ENCODE assay signal across 21 cellular contexts in genomic region chr9:1271786-1272185, GRCh38.
DNase-seq lines count a peak whose midpoint lies in the region; ATAC-seq, FAIRE-seq and TF ChIP-seq lines count a peak whose summit lies in the region.
"Had no signal": no experiment of that assay in that cellular context is flagged by ENCODE, and none has a peak within 500 bp of the region (broad histone marks: within the 10 kb centered on the region; RNA-seq: fewer than 3 reads in every experiment).

No MANE protein-coding gene starts in this region.

- no peak for TF ChIP-seq RAD21 in GM12878 (IDR thresholded peaks at IDR 0.05; ENCODE audit: insufficient read depth, low read depth, low read length)

- intact Hi-C loops in Caco-2 (cut with micrococcal nuclease; ENCODE audit: unreplicated experiment), result loop anchor here (5.0 kb wide), 1 partner anchor 39 kb away; no protein-coding TSS in a partner anchor
- intact Hi-C loops in GM12878 (cut with micrococcal nuclease; ENCODE audit: unreplicated experiment), result loop anchor here (5.0 to 10.0 kb wide), 2 partner anchors 41 to 163 kb away; no protein-coding TSS in a partner anchor
- intact Hi-C loops in right cardiac atrium (cut with DNase I), result no loop called here

- CTCF ChIA-PET in Caco-2 (lab: Charles Lee) (no interaction called here), GM12878 (lab: Yijun Ruan, JAX) (interaction anchor here (0.9 to 1.2 kb wide), 2 partner anchors 9 to 109 kb away, joined by 3 read pairs; no protein-coding TSS in a partner anchor)

- no peaks in the 10 kb centered on the region for H3K9me2 ChIP-seq in Loucy (replicated peaks; ENCODE audit: low read depth, low read length)

- no peaks in the 10 kb centered on the region for H3K9me3 Mint-ChIP-seq in Caco-2 (ENCODE audit: unreplicated experiment)
- no peaks in the 10 kb centered on the region for H3K9me3 Mint-ChIP-seq in natural killer cell treated with Interleukin-12 subunit alpha and Interleukin-12 subunit beta and Interleukin-15 and Interleukin-18, amount 100 ng/mL, for 72 hours
- H3K9me3 Mint-ChIP-seq: CD4-positive, alpha-beta T cell; CD8-positive, alpha-beta T cell had no signal

- H3K36me3 Mint-ChIP-seq in Caco-2 (ENCODE audit: insufficient read depth, unreplicated experiment), result no peaks in the 10 kb centered on the region
- H3K36me3 Mint-ChIP-seq in natural killer cell treated with Interleukin-12 subunit alpha and Interleukin-12 subunit beta and Interleukin-15 and Interleukin-18, amount 100 ng/mL, for 72 hours, result no peaks in the 10 kb centered on the region
- H3K36me3 Mint-ChIP-seq: CD8-positive, alpha-beta T cell had no signal

- WGBS in GM12878 (ENCODE audit: insufficient coverage, insufficient replicate concordance, low lambda C conversion rate, missing lambda C conversion rate), result 23% methylated on average over 2 of the region's 2 CpGs
- WGBS in right cardiac atrium, result 67% methylated on average over 2 of the region's 2 CpGs

- peak overlapping the region; percentile 22; the same call in 1 of the 2 replicates for H2AFZ ChIP-seq in Loucy (ENCODE audit: low read length)
- no peak overlapping the region for H2AFZ ChIP-seq in GM12878 (ENCODE audit: control insufficient read depth, low read depth, low read length)

- H3K9ac ChIP-seq in Loucy (ENCODE audit: low read depth, low read length, poor library complexity, severe bottlenecking) (no peak overlapping the region), GM12878 (ENCODE audit: control insufficient read depth, insufficient read depth, low read length) (no peak overlapping the region)
- H3K9ac ChIP-seq: BLaER1 treated with 17β-estradiol and CSF1 and Interleukin-3, amounts not matched to agents 10 nM and 100 nM had no signal

- BruUV-seq in Caco-2 (replicated peaks; lab: Mats Ljungman, UMichigan) (no TSS peak), GM12878 (replicated peaks; lab: Mats Ljungman, UMichigan) (no TSS peak)

- peaks cover 10% of the 10 kb centered on the region for H3K4me1 ChIP-seq in Caco-2
- peaks cover 30% of the 10 kb centered on the region for H3K4me1 ChIP-seq in Loucy (ENCODE audit: insufficient read depth, low read length, poor library complexity, severe bottlenecking)
- H3K4me1 ChIP-seq in GM12878 (ENCODE audit: control insufficient read depth, insufficient read depth, low read length), result no peaks in the 10 kb centered on the region; the same call in 1 of the 2 replicates
- H3K4me1 ChIP-seq in right cardiac atrium (ENCODE audit: control insufficient read depth, insufficient read depth, low read length), result peaks cover 1% of the 10 kb centered on the region
- H3K4me1 ChIP-seq: A549; BLaER1 treated with 17β-estradiol and CSF1 and Interleukin-3, amounts not matched to agents 10 nM and 100 nM had no signal

- 0 out of 2 replicates have a peak, but pooled peaks cover 4% of the 10 kb centered on the region for H3F3A ChIP-seq in Loucy (ENCODE audit: low read depth)

- H3K27me3 Mint-ChIP-seq in Caco-2 (ENCODE audit: insufficient read depth, unreplicated experiment), result no peaks in the 10 kb centered on the region
- peaks cover 7 to 16% of the 10 kb centered on the region in 2 donors for H3K27me3 Mint-ChIP-seq in natural killer cell treated with Interleukin-12 subunit alpha and Interleukin-12 subunit beta and Interleukin-15 and Interleukin-18, amount 100 ng/mL, for 72 hours
- H3K27me3 Mint-ChIP-seq: B cell; CD4-positive, alpha-beta T cell had no signal

- POLR2A ChIA-PET in Caco-2 (lab: Charles Lee), result no interaction called here
- POLR2A ChIA-PET in GM12878 (lab: Charles Lee), result interaction anchor here (1.1 to 2.3 kb wide), 2 partner anchors 40 to 64 kb away, joined by 3 to 5 read pairs; no protein-coding TSS in a partner anchor

- no peaks in the 10 kb centered on the region for H3K9me3 ChIP-seq in Caco-2
- H3K9me3 ChIP-seq in Loucy (ENCODE audit: insufficient read depth, low read depth, low read length), result no peaks in the 10 kb centered on the region
- no peaks in the 10 kb centered on the region for H3K9me3 ChIP-seq in GM12878 (replicated peaks; ENCODE audit: control insufficient read depth, insufficient read depth, low read length)
- H3K9me3 ChIP-seq in right cardiac atrium (ENCODE audit: control insufficient read depth, low read length), result no peaks in the 10 kb centered on the region
- H3K9me3 ChIP-seq: A549; BLaER1 treated with 17β-estradiol and CSF1 and Interleukin-3, amounts not matched to agents 10 nM and 100 nM had no signal

- DNase-seq in Caco-2, result no peak
- no peak for DNase-seq in GM12878 (ENCODE audit: low read depth, low spot score)
- DNase-seq in natural killer cell treated with Interleukin-12 subunit alpha and Interleukin-12 subunit beta and Interleukin-15 and Interleukin-18, amount 100 ng/mL, for 72 hours (ENCODE audit: low spot score), result no peak
- no peak for DNase-seq in right cardiac atrium
- DNase-seq: AML-193; CD4-positive, alpha-beta T cell; CD8-positive, alpha-beta T cell; DMS 273 treated with DMSO at 0.1 percent for 48 hours; DMS153; DMS79; DND-41; EL; GDM1 had no signal

- H3K4me1 Mint-ChIP-seq in Caco-2 (ENCODE audit: low read depth, unreplicated experiment), result peaks cover 16% of the 10 kb centered on the region
- peaks cover 4 to 6% of the 10 kb centered on the region in 2 donors for H3K4me1 Mint-ChIP-seq in natural killer cell treated with Interleukin-12 subunit alpha and Interleukin-12 subunit beta and Interleukin-15 and Interleukin-18, amount 100 ng/mL, for 72 hours (ENCODE audit: low read depth in 2 of 2)
- H3K4me1 Mint-ChIP-seq: B cell had no signal

- TF ChIP-seq EP300 in GM12878 (IDR thresholded peaks at IDR 0.05; ENCODE audit: borderline replicate concordance in 1 of 2, control insufficient read depth in 1 of 2, low read depth in 2 of 2, low read length in 2 of 2), result peak; percentile 46 to 61; a peak in 3 of 4 replicates

- TF ChIP-seq CTCF in Caco-2 (IDR thresholded peaks at IDR 0.05; ENCODE audit: insufficient read depth in 1 of 2, low read depth in 1 of 2, low read length in 1 of 2, severe bottlenecking in 1 of 2, unreplicated experiment in 1 of 2), result no peak
- TF ChIP-seq CTCF in Loucy (conservative IDR thresholded peaks at IDR 0.05; ENCODE audit: low read length), result no peak
- TF ChIP-seq CTCF in GM12878 (IDR thresholded peaks at IDR 0.05 in 2 of 3, conservative IDR thresholded peaks at IDR 0.05 in 1 of 3; ENCODE audit: control insufficient read depth in 2 of 3, extremely low read depth in 1 of 3, insufficient read depth in 1 of 3, low read depth in 3 of 3, low read length in 3 of 3), result no peak

- H3K27me3 ChIP-seq in Caco-2 (replicated peaks; ENCODE audit: control insufficient read depth, insufficient read depth, low read length) (no peaks in the 10 kb centered on the region), Loucy (ENCODE audit: insufficient read depth, low read length, poor library complexity, severe bottlenecking) (no peaks in the 10 kb centered on the region), GM12878 (replicated peaks in 1 of 2; ENCODE audit: control insufficient read depth in 2 of 2, insufficient read depth in 2 of 2, low read length in 1 of 2) (no peaks in the 10 kb centered on the region), right cardiac atrium (ENCODE audit: control insufficient read depth, insufficient read depth) (no peaks in the 10 kb centered on the region)
- H3K27me3 ChIP-seq: BLaER1 treated with 17β-estradiol and CSF1 and Interleukin-3, amounts not matched to agents 10 nM and 100 nM had no signal

- no peak for FAIRE-seq in GM12878 (lab: Jason Lieb, UNC)
- FAIRE-seq: A549, GM12891, GM18507 had no signal

- ATAC-seq in GM12878 (peak; percentile 15), right cardiac atrium (no peak)
- ATAC-seq in natural killer cell treated with Interleukin-12 subunit alpha and Interleukin-12 subunit beta and Interleukin-15 and Interleukin-18, amount 100 ng/mL, for 72 hours, result no peak
- ATAC-seq: A549; CD8-positive, alpha-beta T cell had no signal

- peak overlapping the region; percentile 26 for H3K27ac Mint-ChIP-seq in Caco-2 (ENCODE audit: unreplicated experiment)
- no peak overlapping the region for H3K27ac Mint-ChIP-seq in natural killer cell treated with Interleukin-12 subunit alpha and Interleukin-12 subunit beta and Interleukin-15 and Interleukin-18, amount 100 ng/mL, for 72 hours
- H3K27ac Mint-ChIP-seq: B cell; CD4-positive, alpha-beta T cell; CD8-positive, alpha-beta T cell had no signal

- H3K79me2 ChIP-seq in Loucy (ENCODE audit: insufficient read depth, low read length), result no peaks in the 10 kb centered on the region
- H3K79me2 ChIP-seq in GM12878 (ENCODE audit: control insufficient read depth, insufficient read depth, low read length), result no peaks in the 10 kb centered on the region

- no peak overlapping the region for H3K4me3 Mint-ChIP-seq in Caco-2 (ENCODE audit: unreplicated experiment)
- H3K4me3 Mint-ChIP-seq in natural killer cell treated with Interleukin-12 subunit alpha and Interleukin-12 subunit beta and Interleukin-15 and Interleukin-18, amount 100 ng/mL, for 72 hours, result no peak overlapping the region
- H3K4me3 Mint-ChIP-seq: B cell; CD4-positive, alpha-beta T cell; CD8-positive, alpha-beta T cell had no signal

- H3K36me3 ChIP-seq in Caco-2 (ENCODE audit: control insufficient read depth, insufficient read depth, low read length), result no peaks in the 10 kb centered on the region
- no peaks in the 10 kb centered on the region for H3K36me3 ChIP-seq in Loucy (ENCODE audit: insufficient read depth, low read length)
- H3K36me3 ChIP-seq in GM12878 (ENCODE audit: control insufficient read depth in 2 of 2, insufficient read depth in 2 of 2, low read length in 1 of 2), result no peaks in the 10 kb centered on the region
- H3K36me3 ChIP-seq: BLaER1 treated with 17β-estradiol and CSF1 and Interleukin-3, amounts not matched to agents 10 nM and 100 nM had no signal

- in situ Hi-C loops in GM12878 (cut with MboI), result no loop called here

- SMC1A ChIA-PET in GM12878 (lab: Charles Lee; ENCODE audit: uncharacterized antibody, unreplicated experiment), result interaction anchor here (0.6 to 8.1 kb wide), 19 partner anchors 9 to 262 kb away, joined by 3 to 48 read pairs (median 4); no protein-coding TSS in a partner anchor

- H4K20me1 ChIP-seq in Loucy (ENCODE audit: insufficient read depth, low read length, poor library complexity, severe bottlenecking) (no peaks in the 10 kb centered on the region), GM12878 (ENCODE audit: control insufficient read depth, insufficient read depth) (no peaks in the 10 kb centered on the region)
- H4K20me1 ChIP-seq: BLaER1 treated with 17β-estradiol and CSF1 and Interleukin-3, amounts not matched to agents 10 nM and 100 nM had no signal

- H3K4me2 ChIP-seq in Loucy (ENCODE audit: low read depth, low read length, poor library complexity, severe bottlenecking) (no peak overlapping the region), GM12878 (ENCODE audit: control insufficient read depth, insufficient read depth) (no peak overlapping the region)
- H3K4me2 ChIP-seq: A549; BLaER1 treated with 17β-estradiol and CSF1 and Interleukin-3, amounts not matched to agents 10 nM and 100 nM had no signal

- TF ChIP-seq POLR2A in GM12878 (IDR thresholded peaks at IDR 0.05; ENCODE audit: low read depth, low read length), result no peak

- RAD21 ChIA-PET in GM12878 (lab: Charles Lee; ENCODE audit: unreplicated experiment), result interaction anchor here (0.7 to 1.6 kb wide), 6 partner anchors 22 to 222 kb away, joined by 3 to 6 read pairs (median 3); partner anchors contain the start of gene DMRT2

- H3K27ac ChIP-seq in GM12878 (ENCODE audit: control insufficient read depth, insufficient read depth) (no peak overlapping the region), right cardiac atrium (ENCODE audit: low read length) (no peak overlapping the region)
- H3K27ac ChIP-seq: 22Rv1; A549; BLaER1 treated with 17β-estradiol and CSF1 and Interleukin-3, amounts not matched to agents 10 nM and 100 nM; C4-2B had no signal

- H3K4me3 ChIP-seq in Caco-2 (ENCODE audit: low read depth, low read length) (no peak overlapping the region), Loucy (ENCODE audit: low read length, poor library complexity, severe bottlenecking) (no peak overlapping the region), GM12878 (no peak overlapping the region), right cardiac atrium (ENCODE audit: low read length) (no peak overlapping the region)
- H3K4me3 ChIP-seq: A549; BLaER1 treated with 17β-estradiol and CSF1 and Interleukin-3, amounts not matched to agents 10 nM and 100 nM had no signal

Comparison
In these comparisons a context has a peak if more than half of its experiments do, and no peak if none do; other contexts are left out.
1. intact Hi-C loops: an anchor here in Caco-2 (5.0 kb wide) and GM12878 (5.0 to 10.0 kb wide); none called in right cardiac atrium.